13 cellular contexts compared by ENCODE assay signal in genomic region chr14:68394113-68394718, GRCh38.
DNase-seq lines count a peak whose midpoint lies in the region; ATAC-seq lines count a peak whose summit lies in the region.
"Had no signal": no experiment of that assay in that cellular context is flagged by ENCODE, and none has a peak within 500 bp of the region (broad histone marks: within the 10 kb centered on the region; RNA-seq: fewer than 3 reads in every experiment).

No MANE protein-coding gene starts in this region.

- H3K27me3 ChIP-seq in HUES64 (ENCODE audit: insufficient read depth, low read length) (no peaks in the 10 kb centered on the region), muscle layer of colon (ENCODE audit: control insufficient read depth in 1 of 2, insufficient read depth in 2 of 2, low read length in 2 of 2) (no peaks in the 10 kb centered on the region), subcutaneous abdominal adipose tissue (ENCODE audit: control insufficient read depth in 5 of 5, insufficient read depth in 4 of 5, low read length in 5 of 5) (no peaks in the 10 kb centered on the region)

- CTCF ChIA-PET in activated CD8-positive, alpha-beta memory T cell treated with anti-CD3 and anti-CD28 coated beads, Interleukin-2, amount 10 ng/mL, durations not matched to agents 7 days and 5 days (lab: Charles Lee): no interaction called here

- H3K9me3 ChIP-seq in HUES64 (ENCODE audit: insufficient read depth, low read depth, low read length) (no peaks in the 10 kb centered on the region), muscle layer of colon (ENCODE audit: low read length) (no peaks in the 10 kb centered on the region), subcutaneous abdominal adipose tissue (ENCODE audit: control insufficient read depth in 5 of 5, low read length in 5 of 5) (no peaks in the 10 kb centered on the region)

- H3K4me1 ChIP-seq in HUES64 (ENCODE audit: insufficient read depth, low read length): peaks cover 40% of the 10 kb centered on the region
- H3K4me1 ChIP-seq in muscle layer of colon (ENCODE audit: insufficient read depth, low read length): peaks cover 94% of the 10 kb centered on the region
- H3K4me1 ChIP-seq in subcutaneous abdominal adipose tissue (ENCODE audit: control insufficient read depth in 5 of 5, insufficient read depth in 5 of 5, low read length in 5 of 5): peaks cover 6 to 84% (median 68%) of the 10 kb centered on the region in 5 donors

- H3K9ac ChIP-seq in HUES64 (ENCODE audit: low read depth, low read length) (no peak overlapping the region), muscle layer of colon (ENCODE audit: low read length) (no peak overlapping the region), subcutaneous abdominal adipose tissue (ENCODE audit: low read length in 5 of 5) (peak overlapping the region in 2 of 5 donors; percentile 22 to 75)

- peak overlapping the region; percentile 45; the same call in 1 of the 2 replicates for H3K27ac ChIP-seq in HUES64 (ENCODE audit: low read depth, low read length)
- peak overlapping the region; percentile 69 for H3K27ac ChIP-seq in muscle layer of colon (ENCODE audit: low read depth, low read length)
- peak overlapping the region; percentile 64 for H3K27ac ChIP-seq in subcutaneous abdominal adipose tissue (ENCODE audit: low read depth, low read length)

- ATAC-seq in activated CD8-positive, alpha-beta memory T cell treated with anti-CD3 and anti-CD28 coated beads, Interleukin-2, amount 10 ng/mL, durations not matched to agents 7 days and 5 days: no peak
- no peak for ATAC-seq in HG03439 (IDR thresholded peaks at IDR 0.05; ENCODE audit: unreplicated experiment)

- H3K4me1 Mint-ChIP-seq in activated CD8-positive, alpha-beta memory T cell treated with anti-CD3 and anti-CD28 coated beads, Interleukin-2, amount 10 ng/mL, durations not matched to agents 7 days and 5 days: no peaks in the 10 kb centered on the region

- WGBS in HUES64: 93% methylated on average over 5 of the region's 5 CpGs

- H3K36me3 Mint-ChIP-seq in activated CD8-positive, alpha-beta memory T cell treated with anti-CD3 and anti-CD28 coated beads, Interleukin-2, amount 10 ng/mL, durations not matched to agents 7 days and 5 days: no peaks in the 10 kb centered on the region
- H3K36me3 Mint-ChIP-seq: activated naive CD8-positive, alpha-beta T cell treated with anti-CD3 and anti-CD28 coated beads for 36 hours had no signal

- H3K36me3 ChIP-seq in HUES64 (ENCODE audit: insufficient read depth, low read length): no peaks in the 10 kb centered on the region
- no peaks in the 10 kb centered on the region for H3K36me3 ChIP-seq in muscle layer of colon (ENCODE audit: insufficient read depth, low read length)
- no peaks in the 10 kb centered on the region for H3K36me3 ChIP-seq in subcutaneous abdominal adipose tissue (ENCODE audit: control insufficient read depth in 5 of 5, insufficient read depth in 5 of 5, low read length in 5 of 5)

- no peak overlapping the region for H3K4me3 Mint-ChIP-seq in activated CD8-positive, alpha-beta memory T cell treated with anti-CD3 and anti-CD28 coated beads, Interleukin-2, amount 10 ng/mL, durations not matched to agents 7 days and 5 days
- H3K4me3 Mint-ChIP-seq: activated naive CD8-positive, alpha-beta T cell treated with anti-CD3 and anti-CD28 coated beads for 36 hours; HFFc6 had no signal

- no peak overlapping the region for H3K27ac Mint-ChIP-seq in activated CD8-positive, alpha-beta memory T cell treated with anti-CD3 and anti-CD28 coated beads, Interleukin-2, amount 10 ng/mL, durations not matched to agents 7 days and 5 days

- H3K4me3 ChIP-seq in HUES64 (ENCODE audit: low read length) (no peak overlapping the region), muscle layer of colon (ENCODE audit: low read depth in 1 of 2, low read length in 2 of 2) (peak overlapping the region in 1 of 2 donors; percentile 20), subcutaneous abdominal adipose tissue (ENCODE audit: low read depth in 1 of 5, low read length in 5 of 5) (no peak overlapping the region)

- no peaks in the 10 kb centered on the region for H3K9me3 Mint-ChIP-seq in activated CD8-positive, alpha-beta memory T cell treated with anti-CD3 and anti-CD28 coated beads, Interleukin-2, amount 10 ng/mL, durations not matched to agents 7 days and 5 days (ENCODE audit: low read depth)
- H3K9me3 Mint-ChIP-seq: activated naive CD8-positive, alpha-beta T cell treated with anti-CD3 and anti-CD28 coated beads for 36 hours; HFFc6; IgD-negative memory B cell had no signal

- H3K27me3 Mint-ChIP-seq in activated CD8-positive, alpha-beta memory T cell treated with anti-CD3 and anti-CD28 coated beads, Interleukin-2, amount 10 ng/mL, durations not matched to agents 7 days and 5 days: no peaks in the 10 kb centered on the region
- H3K27me3 Mint-ChIP-seq: activated naive CD8-positive, alpha-beta T cell treated with anti-CD3 and anti-CD28 coated beads for 36 hours; IgD-negative memory B cell had no signal

- DNase-seq in dedifferentiated amniotic fluid mesenchymal stem cell (ENCODE audit: extremely low spot score) (peak; percentile 43), germinal center (ENCODE audit: low spot score) (no peak), NCI-H82 (lab: John Stamatoyannopoulos, UW) (no peak)
- no peak for DNase-seq in activated CD8-positive, alpha-beta memory T cell treated with anti-CD3 and anti-CD28 coated beads, Interleukin-2, amount 10 ng/mL, durations not matched to agents 7 days and 5 days
- DNase-seq: activated naive CD8-positive, alpha-beta T cell treated with anti-CD3 and anti-CD28 coated beads for 36 hours; HFFc6; NCI-H1417 treated with DMSO at 0.1 percent for 48 hours; NCI-H526 treated with DMSO at 0.1 percent for 48 hours had no signal
